ENCODE assay signal across 20 cellular contexts in the genomic region with DNA sequence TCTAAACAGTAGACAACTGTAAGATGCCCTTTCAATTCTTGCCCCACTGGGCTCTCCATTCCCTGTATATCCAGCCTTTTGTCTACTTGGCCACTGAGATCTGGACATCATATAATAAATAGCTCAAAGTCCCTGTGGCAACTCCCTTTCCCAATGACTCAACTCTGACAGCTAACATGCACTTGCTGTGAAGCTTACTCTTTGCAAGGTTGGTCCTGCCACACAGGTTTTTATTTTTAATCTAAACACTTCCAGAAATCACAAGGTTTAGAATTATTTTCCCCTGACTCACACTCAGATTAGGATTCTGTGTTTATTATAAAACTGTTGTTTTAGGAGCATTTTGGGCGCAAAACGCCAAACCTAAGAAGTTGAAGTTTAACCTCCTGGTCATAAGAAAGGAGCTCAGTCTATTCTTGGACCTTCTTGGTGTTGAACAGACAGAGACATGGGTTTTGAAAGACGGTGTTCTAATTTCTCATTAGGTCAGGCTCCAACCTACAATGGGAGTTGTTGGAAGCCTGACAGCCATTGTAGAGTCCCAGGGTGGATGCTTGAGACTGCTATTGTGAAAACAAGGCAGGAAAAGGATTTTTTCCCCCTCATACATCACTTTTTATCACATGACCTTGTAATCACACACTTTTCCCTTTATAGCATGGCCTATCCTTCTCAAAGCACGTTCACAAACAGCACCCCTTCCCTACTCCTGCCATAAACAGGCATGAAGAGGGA.
DNase-seq lines count a peak whose midpoint lies in the region; ATAC-seq and TF ChIP-seq lines count a peak whose summit lies in the region.
"Had no signal": no experiment of that assay in that cellular context is flagged by ENCODE, and none has a peak within 500 bp of the region (broad histone marks: within the 10 kb centered on the region; RNA-seq: fewer than 3 reads in every experiment).

No MANE protein-coding gene starts in this region.

- DNase-seq in Caki2 (ENCODE audit: low read depth) (peak; percentile 55), NCI-H226 (peak; percentile 61), epithelial cell of prostate (ENCODE audit: low read depth, low spot score) (peak; percentile 27), mesenchymal stem cell (peak; percentile 30), coronary artery (ENCODE audit: low spot score) (no peak), putamen (ENCODE audit: low spot score) (no peak)
- DNase-seq in activated T-cell treated with anti-CD3 and anti-CD28 coated beads, Interleukin-2, amount 50 U/mL, for 72 hours = no peak
- DNase-seq: activated CD4-positive, CD25-positive, alpha-beta regulatory T cell; adrenal gland; BE2C; colonic mucosa; hypothalamus; NCI-H2081; NCI-H526; occipital lobe; SIG-M5 had no signal

- in situ Hi-C loops in Caki2 (cut with HindIII; ENCODE audit: low pct_unique_long_range_greater_than_20kb, low sequenced_read_pairs) = no loop called here

- H3K9me3 ChIP-seq in mesenchymal stem cell (ENCODE audit: control insufficient read depth, low read length) = no peaks in the 10 kb centered on the region
- H3K9me3 ChIP-seq: adrenal gland, BE2C, colonic mucosa had no signal

- peak overlapping the region in 1 of 2 experiments; percentile 2 for H2BK12ac ChIP-seq in mesenchymal stem cell (ENCODE audit: low read length in 2 of 2)

- H3K23ac ChIP-seq in mesenchymal stem cell (ENCODE audit: low read length in 2 of 2) = no peak overlapping the region

- 75% methylated on average over 4 of the region's 4 CpGs for WGBS in mesenchymal stem cell

- no peak overlapping the region for H3K4ac ChIP-seq in mesenchymal stem cell (ENCODE audit: low read depth in 1 of 2, low read length in 2 of 2)

- H3K4me1 Mint-ChIP-seq in activated T-cell treated with anti-CD3 and anti-CD28 coated beads, Interleukin-2, amount 50 U/mL, for 72 hours (ENCODE audit: low read depth) = no peaks in the 10 kb centered on the region
- H3K4me1 Mint-ChIP-seq: IgD-negative memory B cell had no signal

- H3K14ac ChIP-seq in mesenchymal stem cell (ENCODE audit: low read length in 2 of 2) = no peak overlapping the region

- peaks cover 7% of the 10 kb centered on the region for H3K4me1 ChIP-seq in mesenchymal stem cell (ENCODE audit: control insufficient read depth, insufficient read depth, low read depth, low read length)
- H3K4me1 ChIP-seq: adrenal gland, BE2C, colonic mucosa had no signal

- no peak overlapping the region for H4K91ac ChIP-seq in mesenchymal stem cell (ENCODE audit: low read length)

- H3K27ac ChIP-seq in epithelial cell of prostate = no peak overlapping the region
- H3K27ac ChIP-seq in mesenchymal stem cell (ENCODE audit: low read length, poor library complexity, severe bottlenecking) = peak overlapping the region; percentile 36
- no peak overlapping the region for H3K27ac ChIP-seq in coronary artery
- H3K27ac ChIP-seq: adrenal gland, colonic mucosa had no signal

- no peak overlapping the region for H2BK120ac ChIP-seq in mesenchymal stem cell (ENCODE audit: low read depth, low read length)

- H2AFZ ChIP-seq in mesenchymal stem cell (ENCODE audit: low read depth, low read length) = no peak overlapping the region

- H2BK5ac ChIP-seq in mesenchymal stem cell (ENCODE audit: low read depth, low read length, poor library complexity, severe bottlenecking) = no peak overlapping the region

- H3K18ac ChIP-seq in mesenchymal stem cell (ENCODE audit: low read depth in 1 of 2, low read length in 2 of 2) = peak overlapping the region in 1 of 2 experiments; percentile 4

- H3K4me3 Mint-ChIP-seq in activated T-cell treated with anti-CD3 and anti-CD28 coated beads, Interleukin-2, amount 50 U/mL, for 72 hours = no peak overlapping the region
- H3K4me3 Mint-ChIP-seq: IgD-negative memory B cell; T-helper 2 cell treated with Interferon-gamma antibody and Interleukin-4, amounts not matched to agents 5 μg/mL and 100 μg/mL, for 36 hours had no signal

- no peak for ATAC-seq in activated T-cell treated with anti-CD3 and anti-CD28 coated beads, Interleukin-2, amount 50 U/mL, for 72 hours (replicated peaks in 1 of 2)
- no peak for ATAC-seq in HG03460 (IDR thresholded peaks at IDR 0.05; ENCODE audit: unreplicated experiment)

- H3K9ac ChIP-seq in mesenchymal stem cell (ENCODE audit: low read length) = no peak overlapping the region

- H3K4me3 ChIP-seq in mesenchymal stem cell (ENCODE audit: insufficient read depth in 1 of 2, low read depth in 1 of 2, low read length in 2 of 2) (no peak overlapping the region), coronary artery (no peak overlapping the region)
- H3K4me3 ChIP-seq: adrenal gland, colonic mucosa, smooth muscle cell had no signal

- H2AK5ac ChIP-seq in mesenchymal stem cell (ENCODE audit: low read length, severe bottlenecking) = no peak overlapping the region

- H3K4me2 ChIP-seq in mesenchymal stem cell (ENCODE audit: low read length, poor library complexity, severe bottlenecking) = no peak overlapping the region
- H3K4me2 ChIP-seq: smooth muscle cell had no signal

- H3K27me3 ChIP-seq in mesenchymal stem cell (ENCODE audit: control insufficient read depth in 1 of 2, insufficient read depth in 1 of 2, low read length in 2 of 2) = no peaks in the 10 kb centered on the region
- H3K27me3 ChIP-seq: adrenal gland, BE2C, colonic mucosa had no signal

- H3K9me3 Mint-ChIP-seq in activated T-cell treated with anti-CD3 and anti-CD28 coated beads, Interleukin-2, amount 50 U/mL, for 72 hours = peaks cover 1% of the 10 kb centered on the region in 2 donors
- H3K9me3 Mint-ChIP-seq: T-helper 2 cell treated with Interferon-gamma antibody and Interleukin-4, amounts not matched to agents 5 μg/mL and 100 μg/mL, for 36 hours had no signal

- H3K27me3 Mint-ChIP-seq in activated T-cell treated with anti-CD3 and anti-CD28 coated beads, Interleukin-2, amount 50 U/mL, for 72 hours (ENCODE audit: low read depth) = peaks cover 30% of the 10 kb centered on the region

- no peak for TF ChIP-seq CTCF in coronary artery (IDR thresholded peaks at IDR 0.05)

- H3K36me3 ChIP-seq in mesenchymal stem cell (ENCODE audit: control insufficient read depth in 1 of 2, insufficient read depth in 2 of 2, low read depth in 1 of 2, low read length in 2 of 2) = no peaks in the 10 kb centered on the region
- H3K36me3 ChIP-seq: adrenal gland, BE2C, colonic mucosa had no signal

- H2BK15ac ChIP-seq in mesenchymal stem cell (ENCODE audit: low read depth, poor library complexity, severe bottlenecking) = no peak overlapping the region

- H3K27ac Mint-ChIP-seq in activated T-cell treated with anti-CD3 and anti-CD28 coated beads, Interleukin-2, amount 50 U/mL, for 72 hours = no peak overlapping the region
- H3K27ac Mint-ChIP-seq: IgD-negative memory B cell; T-helper 2 cell treated with Interferon-gamma antibody and Interleukin-4, amounts not matched to agents 5 μg/mL and 100 μg/mL, for 36 hours had no signal

- no peak overlapping the region for H4K8ac ChIP-seq in mesenchymal stem cell (ENCODE audit: low read length)

- no peaks in the 10 kb centered on the region for H3K79me1 ChIP-seq in mesenchymal stem cell (replicated peaks; ENCODE audit: low read length, poor library complexity, severe bottlenecking)

- H3K36me3 Mint-ChIP-seq in activated T-cell treated with anti-CD3 and anti-CD28 coated beads, Interleukin-2, amount 50 U/mL, for 72 hours (ENCODE audit: insufficient read depth in 2 of 2) = no peaks in the 10 kb centered on the region

Comparison
In these comparisons a context has a peak if more than half of its experiments do, and no peak if none do; other contexts are left out.
1. DNase-seq: peak in Caki2 (single experiment), NCI-H226 (single experiment), epithelial cell of prostate (single experiment) and mesenchymal stem cell (single experiment); none in coronary artery (single experiment), putamen (single experiment) and activated T-cell treated with anti-CD3 and anti-CD28 coated beads, Interleukin-2, amount 50 U/mL, for 72 hours (0 of 2).